ENCODE assay signal across 9 cellular contexts in genomic region chr1:84755216-84755615, GRCh38.
"Had no signal": no experiment of that assay in that cellular context is flagged by ENCODE, and none has a peak within 500 bp of the region (broad histone marks: within the 10 kb centered on the region; RNA-seq: fewer than 3 reads in every experiment).

No MANE protein-coding gene starts in this region.

- H3K9me3 Mint-ChIP-seq: GM23338, HFFc6 had no signal

- H3K4me3 Mint-ChIP-seq: GM23338, HFFc6 had no signal

- H3K27ac ChIP-seq: HL-60 had no signal

- ATAC-seq: GM23338, HCT116, HepG2, K562 had no signal

- FAIRE-seq: HepG2, K562 had no signal

- H3K36me3 ChIP-seq: HAP-1 had no signal

- H3K4me3 ChIP-seq: GM23338, HAP-1, K562 had no signal

- DNase-seq: H7, HFFc6, KG1 had no signal

- H3K9me3 ChIP-seq: HAP-1 had no signal

- H3K27ac Mint-ChIP-seq: GM23338, HFFc6 had no signal
